1 cellular context compared by ENCODE assay signal in genomic region chr13:80342541-80343371, GRCh38.
TF ChIP-seq lines count a peak whose summit lies in the region.

No MANE protein-coding gene starts in this region.

TF ChIP-seq in HepG2, 621 proteins besides CTCF, POLR2A, EP300 and RAD21 (continued from another document and continues in another):
- TF ChIP-seq THAP8 (CRISPR knock-in tag; IDR thresholded peaks at IDR 0.05; ENCODE audit: borderline replicate concordance) (no peak), ZNF367 (CRISPR knock-in tag; IDR thresholded peaks at IDR 0.05; ENCODE audit: borderline replicate concordance) (no peak), NKX3-1 (CRISPR knock-in tag; IDR thresholded peaks at IDR 0.05) (peak; percentile 93), PHF21A (CRISPR knock-in tag; IDR thresholded peaks at IDR 0.05) (peak; percentile 89), SALL1 (CRISPR knock-in tag; IDR thresholded peaks at IDR 0.05) (peak; percentile 53; the same call in 1 of the 2 replicates), ZNF3 (CRISPR knock-in tag; IDR thresholded peaks at IDR 0.05) (no peak), TEAD2 (CRISPR knock-in tag; IDR thresholded peaks at IDR 0.05) (0 out of 2 replicates have a peak, but pooled peaks have one; percentile 21), POLR2G (IDR thresholded peaks at IDR 0.05; ENCODE audit: low read depth, low read length) (peak; percentile 83), GMEB1 (CRISPR knock-in tag; IDR thresholded peaks at IDR 0.05; ENCODE audit: borderline replicate concordance) (peak; percentile 57), GPBP1L1 (CRISPR knock-in tag; IDR thresholded peaks at IDR 0.05) (no peak), NPAS2 (CRISPR knock-in tag; IDR thresholded peaks at IDR 0.05; ENCODE audit: borderline replicate concordance) (no peak), SMC3 (IDR thresholded peaks at IDR 0.05; ENCODE audit: low read length) (no peak; the same call in 1 of the 2 replicates), ZNF564 (CRISPR knock-in tag; IDR thresholded peaks at IDR 0.05) (peak; percentile 100), TAF15 (IDR thresholded peaks at IDR 0.05; ENCODE audit: low read depth, low read length, poor library complexity, severe bottlenecking) (peak; percentile 84), MAFF (IDR thresholded peaks at IDR 0.05; ENCODE audit: low read depth, low read length) (no peak), ZNF580 (CRISPR knock-in tag; IDR thresholded peaks at IDR 0.05; ENCODE audit: borderline replicate concordance, low read depth) (no peak), HOXA3 (CRISPR knock-in tag; IDR thresholded peaks at IDR 0.05) (peak; percentile 78), ZNF839 (CRISPR knock-in tag; IDR thresholded peaks at IDR 0.05; ENCODE audit: borderline replicate concordance) (no peak), ZNF891 (CRISPR knock-in tag; IDR thresholded peaks at IDR 0.05) (peak; percentile 54; the same call in 1 of the 2 replicates), RBM39 (IDR thresholded peaks at IDR 0.05; ENCODE audit: low read depth, low read length, poor library complexity, severe bottlenecking) (peak; percentile 63), ARNT (IDR thresholded peaks at IDR 0.05) (no peak), ZNF318 (CRISPR knock-in tag; IDR thresholded peaks at IDR 0.05) (no peak), ZNF326 (CRISPR knock-in tag; IDR thresholded peaks at IDR 0.05; ENCODE audit: borderline replicate concordance) (no peak), HMGA1 (CRISPR knock-in tag; conservative IDR thresholded peaks at IDR 0.05) (no peak), CEBPG (CRISPR knock-in tag; IDR thresholded peaks at IDR 0.05) (no peak), ELF1 (CRISPR knock-in tag; IDR thresholded peaks at IDR 0.05) (no peak), ZNF235 (CRISPR knock-in tag; IDR thresholded peaks at IDR 0.05; ENCODE audit: borderline replicate concordance) (no peak), SIX4 (CRISPR knock-in tag; IDR thresholded peaks at IDR 0.05) (0 out of 2 replicates have a peak, but pooled peaks have one; percentile 9), SAFB2 (CRISPR knock-in tag; IDR thresholded peaks at IDR 0.05; ENCODE audit: borderline replicate concordance, low read depth) (peak; percentile 54; the same call in 1 of the 2 replicates), NFE2L1 (CRISPR knock-in tag; IDR thresholded peaks at IDR 0.05; ENCODE audit: borderline replicate concordance) (no peak), ETV5 (CRISPR knock-in tag; IDR thresholded peaks at IDR 0.05; ENCODE audit: borderline replicate concordance) (peak; percentile 40), ZNF644 (CRISPR knock-in tag; IDR thresholded peaks at IDR 0.05; ENCODE audit: low read depth) (no peak)
- TF ChIP-seq, protein P1, sequence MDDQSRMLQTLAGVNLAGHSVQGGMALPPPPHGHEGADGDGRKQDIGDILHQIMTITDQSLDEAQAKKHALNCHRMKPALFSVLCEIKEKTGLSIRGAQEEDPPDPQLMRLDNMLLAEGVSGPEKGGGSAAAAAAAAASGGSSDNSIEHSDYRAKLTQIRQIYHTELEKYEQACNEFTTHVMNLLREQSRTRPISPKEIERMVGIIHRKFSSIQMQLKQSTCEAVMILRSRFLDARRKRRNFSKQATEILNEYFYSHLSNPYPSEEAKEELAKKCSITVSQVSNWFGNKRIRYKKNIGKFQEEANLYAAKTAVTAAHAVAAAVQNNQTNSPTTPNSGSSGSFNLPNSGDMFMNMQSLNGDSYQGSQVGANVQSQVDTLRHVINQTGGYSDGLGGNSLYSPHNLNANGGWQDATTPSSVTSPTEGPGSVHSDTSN (CRISPR knock-in tag; IDR thresholded peaks at IDR 0.05; ENCODE audit: borderline replicate concordance) = peak; percentile 81; the same call in 1 of the 2 replicates
- TF ChIP-seq, protein P2, sequence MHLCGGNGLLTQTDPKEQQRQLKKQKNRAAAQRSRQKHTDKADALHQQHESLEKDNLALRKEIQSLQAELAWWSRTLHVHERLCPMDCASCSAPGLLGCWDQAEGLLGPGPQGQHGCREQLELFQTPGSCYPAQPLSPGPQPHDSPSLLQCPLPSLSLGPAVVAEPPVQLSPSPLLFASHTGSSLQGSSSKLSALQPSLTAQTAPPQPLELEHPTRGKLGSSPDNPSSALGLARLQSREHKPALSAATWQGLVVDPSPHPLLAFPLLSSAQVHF (CRISPR knock-in tag; IDR thresholded peaks at IDR 0.05) = no peak
- TF ChIP-seq, protein P3, sequence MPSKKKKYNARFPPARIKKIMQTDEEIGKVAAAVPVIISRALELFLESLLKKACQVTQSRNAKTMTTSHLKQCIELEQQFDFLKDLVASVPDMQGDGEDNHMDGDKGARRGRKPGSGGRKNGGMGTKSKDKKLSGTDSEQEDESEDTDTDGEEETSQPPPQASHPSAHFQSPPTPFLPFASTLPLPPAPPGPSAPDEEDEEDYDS (CRISPR knock-in tag; IDR thresholded peaks at IDR 0.05) = no peak
- TF ChIP-seq, protein P4, sequence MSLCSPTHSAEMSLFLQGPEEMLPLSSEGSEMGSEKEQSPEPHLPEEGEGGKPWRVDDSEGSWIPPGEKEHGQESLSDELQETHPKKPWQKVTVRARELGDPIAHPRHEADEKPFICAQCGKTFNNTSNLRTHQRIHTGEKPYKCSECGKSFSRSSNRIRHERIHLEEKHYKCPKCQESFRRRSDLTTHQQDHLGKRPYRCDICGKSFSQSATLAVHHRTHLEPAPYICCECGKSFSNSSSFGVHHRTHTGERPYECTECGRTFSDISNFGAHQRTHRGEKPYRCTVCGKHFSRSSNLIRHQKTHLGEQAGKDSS (CRISPR knock-in tag; IDR thresholded peaks at IDR 0.05; ENCODE audit: borderline replicate concordance, low read depth) = peak; percentile 59; the same call in 1 of the 2 replicates
- TF ChIP-seq, protein P5, sequence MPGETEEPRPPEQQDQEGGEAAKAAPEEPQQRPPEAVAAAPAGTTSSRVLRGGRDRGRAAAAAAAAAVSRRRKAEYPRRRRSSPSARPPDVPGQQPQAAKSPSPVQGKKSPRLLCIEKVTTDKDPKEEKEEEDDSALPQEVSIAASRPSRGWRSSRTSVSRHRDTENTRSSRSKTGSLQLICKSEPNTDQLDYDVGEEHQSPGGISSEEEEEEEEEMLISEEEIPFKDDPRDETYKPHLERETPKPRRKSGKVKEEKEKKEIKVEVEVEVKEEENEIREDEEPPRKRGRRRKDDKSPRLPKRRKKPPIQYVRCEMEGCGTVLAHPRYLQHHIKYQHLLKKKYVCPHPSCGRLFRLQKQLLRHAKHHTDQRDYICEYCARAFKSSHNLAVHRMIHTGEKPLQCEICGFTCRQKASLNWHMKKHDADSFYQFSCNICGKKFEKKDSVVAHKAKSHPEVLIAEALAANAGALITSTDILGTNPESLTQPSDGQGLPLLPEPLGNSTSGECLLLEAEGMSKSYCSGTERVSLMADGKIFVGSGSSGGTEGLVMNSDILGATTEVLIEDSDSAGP (CRISPR knock-in tag; IDR thresholded peaks at IDR 0.05; ENCODE audit: borderline replicate concordance) = peak; percentile 92
- TF ChIP-seq, protein P6, sequence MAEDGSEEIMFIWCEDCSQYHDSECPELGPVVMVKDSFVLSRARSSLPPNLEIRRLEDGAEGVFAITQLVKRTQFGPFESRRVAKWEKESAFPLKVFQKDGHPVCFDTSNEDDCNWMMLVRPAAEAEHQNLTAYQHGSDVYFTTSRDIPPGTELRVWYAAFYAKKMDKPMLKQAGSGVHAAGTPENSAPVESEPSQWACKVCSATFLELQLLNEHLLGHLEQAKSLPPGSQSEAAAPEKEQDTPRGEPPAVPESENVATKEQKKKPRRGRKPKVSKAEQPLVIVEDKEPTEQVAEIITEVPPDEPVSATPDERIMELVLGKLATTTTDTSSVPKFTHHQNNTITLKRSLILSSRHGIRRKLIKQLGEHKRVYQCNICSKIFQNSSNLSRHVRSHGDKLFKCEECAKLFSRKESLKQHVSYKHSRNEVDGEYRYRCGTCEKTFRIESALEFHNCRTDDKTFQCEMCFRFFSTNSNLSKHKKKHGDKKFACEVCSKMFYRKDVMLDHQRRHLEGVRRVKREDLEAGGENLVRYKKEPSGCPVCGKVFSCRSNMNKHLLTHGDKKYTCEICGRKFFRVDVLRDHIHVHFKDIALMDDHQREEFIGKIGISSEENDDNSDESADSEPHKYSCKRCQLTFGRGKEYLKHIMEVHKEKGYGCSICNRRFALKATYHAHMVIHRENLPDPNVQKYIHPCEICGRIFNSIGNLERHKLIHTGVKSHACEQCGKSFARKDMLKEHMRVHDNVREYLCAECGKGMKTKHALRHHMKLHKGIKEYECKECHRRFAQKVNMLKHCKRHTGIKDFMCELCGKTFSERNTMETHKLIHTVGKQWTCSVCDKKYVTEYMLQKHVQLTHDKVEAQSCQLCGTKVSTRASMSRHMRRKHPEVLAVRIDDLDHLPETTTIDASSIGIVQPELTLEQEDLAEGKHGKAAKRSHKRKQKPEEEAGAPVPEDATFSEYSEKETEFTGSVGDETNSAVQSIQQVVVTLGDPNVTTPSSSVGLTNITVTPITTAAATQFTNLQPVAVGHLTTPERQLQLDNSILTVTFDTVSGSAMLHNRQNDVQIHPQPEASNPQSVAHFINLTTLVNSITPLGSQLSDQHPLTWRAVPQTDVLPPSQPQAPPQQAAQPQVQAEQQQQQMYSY (CRISPR knock-in tag; IDR thresholded peaks at IDR 0.05) = no peak
